25 cellular contexts compared by ENCODE assay signal in the genomic region with DNA sequence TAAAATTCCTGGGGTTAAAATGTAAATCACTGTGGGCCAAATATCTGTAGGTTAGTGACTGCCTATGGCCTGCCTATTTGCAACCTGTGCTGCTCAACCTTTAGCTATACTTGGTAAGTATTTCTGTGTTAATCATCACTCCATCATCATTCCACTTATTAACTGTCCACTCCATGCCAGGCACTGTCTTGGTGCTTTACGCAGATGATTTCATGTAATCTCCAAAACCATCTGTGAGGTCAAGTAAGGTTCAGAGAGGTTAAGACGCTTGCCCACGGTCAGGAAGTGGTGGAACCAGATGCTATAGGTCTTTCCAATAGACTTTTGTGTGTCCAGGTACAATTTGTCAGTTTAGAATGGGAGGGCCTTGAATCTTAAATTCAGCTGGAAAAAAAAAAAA.
"Had no signal": no experiment of that assay in that cellular context is flagged by ENCODE, and none has a peak within 500 bp of the region (broad histone marks: within the 10 kb centered on the region; RNA-seq: fewer than 3 reads in every experiment).

No MANE protein-coding gene starts in this region.

- H3K27me3 Mint-ChIP-seq: activated naive CD4-positive, alpha-beta T cell treated with anti-CD3 and anti-CD28 coated beads, Interleukin-2, amount 50 U/mL, for 24 hours; activated T-cell treated with anti-CD3 and anti-CD28 coated beads, Interleukin-2, amount 50 U/mL, for 24 hours; T-helper 17 cell had no signal

- DNase-seq: activated CD4-positive, alpha-beta T cell treated with anti-CD3 and anti-CD28 coated beads for 48 hours; activated CD4-positive, alpha-beta T cell treated with anti-CD3 and anti-CD28 coated beads, Interleukin-2, amount 50 U/mL, for 48 hours; activated CD4-positive, CD25-positive, alpha-beta regulatory T cell treated with anti-CD3 and anti-CD28 coated beads, Interleukin-2, amount 50 U/mL, for 72 hours; activated CD8-positive, alpha-beta memory T cell treated with anti-CD3 and anti-CD28 coated beads, Interleukin-2, amount 10 ng/mL, durations not matched to agents 7 days and 5 days; activated effector memory CD4-positive, alpha-beta T cell treated with Interleukin-2 at 50 U/mL for 16 hours; activated naive CD4-positive, alpha-beta T cell; activated T-cell treated with anti-CD3 and anti-CD28 coated beads, Interleukin-2, amount 50 U/mL, for 24 hours; body of pancreas; central memory CD4-positive, alpha-beta T cell; Kasumi-1; NCI-H1105 treated with DMSO at 0.1 percent for 48 hours; NCI-H1930; NCI-H2171 treated with DMSO at 0.1 percent for 48 hours; NCI-H226; NCI-H526; NCI-H774; NK-92 treated with Interleukin-12 subunit alpha and Interleukin-12 subunit beta, amount 100 ng/mL, for 24 hours; SHP77 treated with DMSO at 0.1 percent for 48 hours; T-helper 17 cell; T-helper 9 cell had no signal

- H3K27ac ChIP-seq: body of pancreas had no signal

- H3K9me3 Mint-ChIP-seq: activated naive CD4-positive, alpha-beta T cell treated with anti-CD3 and anti-CD28 coated beads, Interleukin-2, amount 50 U/mL, for 24 hours; activated T-cell treated with anti-CD3 and anti-CD28 coated beads, Interleukin-2, amount 50 U/mL, for 24 hours; activated T-helper 1 cell treated with anti-CD3 and anti-CD28 coated beads, Interleukin-12 subunit alpha, Interleukin-12 subunit beta, Interleukin-2, Interleukin-4 antibody, amounts not matched to agents 30 ng/mL and 10 ng/mL and 1 ng/mL, durations not matched to agents 14 hours and 24 hours and 36 hours; WTC11 had no signal

- H3K27me3 ChIP-seq: body of pancreas had no signal

- H3K4me3 Mint-ChIP-seq: activated CD8-positive, alpha-beta memory T cell treated with anti-CD3 and anti-CD28 coated beads, Interleukin-2, amount 10 ng/mL, durations not matched to agents 7 days and 5 days; activated naive CD4-positive, alpha-beta T cell treated with anti-CD3 and anti-CD28 coated beads, Interleukin-2, amount 50 U/mL, for 24 hours; activated T-cell treated with anti-CD3 and anti-CD28 coated beads, Interleukin-2, amount 50 U/mL, for 24 hours; activated T-helper 1 cell treated with anti-CD3 and anti-CD28 coated beads, Interleukin-12 subunit alpha, Interleukin-12 subunit beta, Interleukin-2, Interleukin-4 antibody, amounts not matched to agents 30 ng/mL and 10 ng/mL and 1 ng/mL, durations not matched to agents 14 hours and 24 hours and 36 hours; T-helper 17 cell; WTC11 had no signal

- H3K36me3 Mint-ChIP-seq: activated CD8-positive, alpha-beta memory T cell treated with anti-CD3 and anti-CD28 coated beads, Interleukin-2, amount 10 ng/mL, durations not matched to agents 7 days and 5 days; activated naive CD4-positive, alpha-beta T cell treated with anti-CD3 and anti-CD28 coated beads, Interleukin-2, amount 50 U/mL, for 24 hours; WTC11 had no signal

- H3K9me3 ChIP-seq: body of pancreas had no signal

- ATAC-seq: activated CD8-positive, alpha-beta memory T cell treated with anti-CD3 and anti-CD28 coated beads, Interleukin-2, amount 10 ng/mL, durations not matched to agents 7 days and 5 days; body of pancreas had no signal

- H3K4me1 Mint-ChIP-seq: WTC11 had no signal

- H3K27ac Mint-ChIP-seq: activated CD8-positive, alpha-beta memory T cell treated with anti-CD3 and anti-CD28 coated beads, Interleukin-2, amount 10 ng/mL, durations not matched to agents 7 days and 5 days; activated naive CD4-positive, alpha-beta T cell treated with anti-CD3 and anti-CD28 coated beads, Interleukin-2, amount 50 U/mL, for 24 hours; activated T-cell treated with anti-CD3 and anti-CD28 coated beads, Interleukin-2, amount 50 U/mL, for 24 hours; activated T-helper 1 cell treated with anti-CD3 and anti-CD28 coated beads, Interleukin-12 subunit alpha, Interleukin-12 subunit beta, Interleukin-2, Interleukin-4 antibody, amounts not matched to agents 30 ng/mL and 10 ng/mL and 1 ng/mL, durations not matched to agents 14 hours and 24 hours and 36 hours; T-helper 17 cell; WTC11 had no signal

- H3K4me3 ChIP-seq: body of pancreas had no signal

- H3K4me1 ChIP-seq: body of pancreas had no signal

- FAIRE-seq: bronchial epithelial cell, TTC549 had no signal
